ENCODE assay signal across 10 cellular contexts in the genomic region with DNA sequence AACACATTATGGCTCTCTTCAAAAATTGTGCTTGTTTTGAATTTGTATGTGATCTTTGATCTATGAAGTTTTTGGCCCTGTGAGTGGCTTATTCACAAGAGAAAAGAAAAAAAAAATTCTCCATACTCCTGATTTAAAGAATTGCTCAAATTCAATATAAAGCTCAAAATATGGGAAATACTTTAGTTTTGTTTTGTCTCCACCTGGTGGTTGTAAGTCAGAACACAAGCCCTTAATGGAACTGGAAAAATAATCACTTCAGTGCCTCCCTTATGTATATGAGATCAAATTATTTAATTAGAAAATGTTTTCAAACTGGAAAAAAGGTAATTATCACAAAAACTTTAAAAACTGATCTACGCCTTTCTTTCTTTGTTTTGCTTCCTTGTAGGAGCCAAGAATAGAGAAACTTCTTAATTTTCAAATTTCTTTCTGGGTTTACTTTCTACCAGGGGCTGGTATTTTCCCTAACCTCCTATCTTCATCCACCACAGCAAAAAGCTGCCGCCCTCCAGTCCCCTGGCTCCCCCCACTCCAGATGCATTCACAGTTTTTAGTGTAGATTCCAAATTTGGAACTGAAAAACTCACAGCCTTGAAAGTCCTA. TPM values are rescaled to one million over a fixed set of nuclear protein-coding genes. Genes with fewer than 3 reads are reported as not detected.
A peak's percentile ranks its signal among the peaks of the same experiment; 100 is the strongest.
DNase-seq lines count a peak whose midpoint lies in the region; ATAC-seq and TF ChIP-seq lines count a peak whose summit lies in the region.
"Had no signal": no experiment of that assay in that cellular context is flagged by ENCODE, and none has a peak within 500 bp of the region (broad histone marks: within the 10 kb centered on the region; RNA-seq: fewer than 3 reads in every experiment).

No MANE protein-coding gene starts in this region.

- peaks cover 21% of the 10 kb centered on the region for H3K9me3 Mint-ChIP-seq in nephron progenitor cell
- H3K9me3 Mint-ChIP-seq: activated T-cell treated with anti-CD3 and anti-CD28 coated beads, Interleukin-2, amount 50 U/mL, for 72 hours had no signal

- peaks cover 19% of the 10 kb centered on the region for H3K4me1 Mint-ChIP-seq in nephron progenitor cell

- peaks cover 2% of the 10 kb centered on the region for H3K27me3 Mint-ChIP-seq in nephron progenitor cell (ENCODE audit: low read depth, poor library complexity)

- TF ChIP-seq CTCF in RWPE1 (conservative IDR thresholded peaks at IDR 0.05; ENCODE audit: low read depth) (peak; percentile 74), epithelial cell of esophagus (IDR thresholded peaks at IDR 0.05; ENCODE audit: insufficient read depth, low read depth, low read length, missing control alignments) (peak; percentile 60), nephron progenitor cell (IDR thresholded peaks at IDR 0.05) (peak; percentile 81)

- no peak overlapping the region for H3K27ac Mint-ChIP-seq in nephron progenitor cell
- H3K27ac Mint-ChIP-seq: activated T-cell treated with anti-CD3 and anti-CD28 coated beads, Interleukin-2, amount 50 U/mL, for 72 hours had no signal

- POLR2A ChIA-PET in RWPE1 (lab: Yijun Ruan, JAX; ENCODE audit: low non-redundant PET), result interaction anchor here (1.0 kb wide), 1 partner anchor 86 kb away, joined by 3 read pairs; no protein-coding TSS in a partner anchor

- no peak for ATAC-seq in HG03139 (IDR thresholded peaks at IDR 0.05; ENCODE audit: unreplicated experiment)
- ATAC-seq: activated T-cell treated with anti-CD3 and anti-CD28 coated beads, Interleukin-2, amount 50 U/mL, for 72 hours had no signal

- DNase-seq in NCI-H187 treated with DMSO at 0.1 percent for 48 hours (lab: John Stamatoyannopoulos, UW) (peak; percentile 15), NCI-H187 (lab: John Stamatoyannopoulos, UW) (no peak), M059J (ENCODE audit: low read depth) (peak; percentile 67), RWPE1 (ENCODE audit: low spot score) (peak; percentile 56), epithelial cell of esophagus (ENCODE audit: low read depth) (peak; percentile 54), nephron progenitor cell (peak; percentile 14)
- no peak for DNase-seq in activated naive CD4-positive, alpha-beta T cell (lab: John Stamatoyannopoulos, UW)

- H3K4me3 Mint-ChIP-seq in nephron progenitor cell, result no peak overlapping the region
- H3K4me3 Mint-ChIP-seq: activated T-cell treated with anti-CD3 and anti-CD28 coated beads, Interleukin-2, amount 50 U/mL, for 72 hours had no signal

- H3K36me3 Mint-ChIP-seq in nephron progenitor cell (ENCODE audit: low read depth), result no peaks in the 10 kb centered on the region

- no peak overlapping the region for H3K27ac ChIP-seq in RWPE1

- CTCF ChIA-PET in RWPE1 (lab: Yijun Ruan, JAX), result interaction anchor here (0.6 to 2.7 kb wide), 15 partner anchors 8 to 493 kb away, joined by 3 to 22 read pairs (median 4); partner anchors contain the start of gene TSC22D2

- H3K4me3 ChIP-seq in epithelial cell of esophagus (ENCODE audit: low read length), result no peak overlapping the region
- H3K4me3 ChIP-seq: BLaER1 treated with 17β-estradiol and CSF1 and Interleukin-3, amounts not matched to agents 10 nM and 100 nM had no signal

RNA-seq across cellular contexts. Expression of gene SERP1, which starts 50.6 kb away (rescaled TPM):
- 278 and 294 TPM in 2 replicates for total RNA-seq in M059J (2014; rRNA removed; shearing (Covaris generic))

RNA-seq across cellular contexts. Expression of gene EIF2A, which starts 50.9 kb away (rescaled TPM):
- 227 and 268 TPM in 2 replicates for total RNA-seq in M059J (2014; rRNA removed; shearing (Covaris generic))

Comparison
In these comparisons a context has a peak if more than half of its experiments do, and no peak if none do; other contexts are left out.
1. DNase-seq: peak in NCI-H187 treated with DMSO at 0.1 percent for 48 hours (single experiment), M059J (single experiment), RWPE1 (single experiment), epithelial cell of esophagus (single experiment) and nephron progenitor cell (single experiment); none in NCI-H187 (0 of 2) and activated naive CD4-positive, alpha-beta T cell (0 of 4).
2. Peak in every context shown above with its lines, with median percentiles within 50 percentile points of each other: CTCF ChIP-seq.